ENCODE assay signal across 18 cellular contexts in the genomic region with DNA sequence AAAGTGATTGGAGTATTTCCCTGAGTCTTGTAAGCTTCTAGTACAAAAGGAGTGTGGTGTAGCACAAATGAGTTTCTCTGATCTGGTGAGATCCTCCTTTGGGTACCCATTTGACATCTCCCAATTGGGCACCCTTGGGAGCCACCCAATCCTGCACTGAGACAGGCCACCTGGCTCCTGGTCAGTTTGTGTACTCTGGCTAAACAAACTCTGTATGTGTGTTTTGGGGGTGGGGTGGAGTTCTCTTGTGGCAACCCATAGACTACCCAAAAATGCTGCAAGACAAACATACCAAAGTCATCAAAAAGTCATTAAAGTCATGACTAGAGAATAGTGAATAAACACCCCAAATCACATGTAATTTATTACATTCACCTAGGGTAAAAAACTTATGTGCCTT. TPM values are rescaled to one million over a fixed set of nuclear protein-coding genes. Genes with fewer than 3 reads are reported as not detected.
DNase-seq lines count a peak whose midpoint lies in the region; ATAC-seq and TF ChIP-seq lines count a peak whose summit lies in the region.
"Had no signal": no experiment of that assay in that cellular context is flagged by ENCODE, and none has a peak within 500 bp of the region (broad histone marks: within the 10 kb centered on the region; RNA-seq: fewer than 3 reads in every experiment).

No MANE protein-coding gene starts in this region.

- TF ChIP-seq POLR2A in breast epithelium (IDR thresholded peaks at IDR 0.05) = no peak

- no peaks in the 10 kb centered on the region for H3K27me3 ChIP-seq in breast epithelium

- peaks cover 0 to 7% of the 10 kb centered on the region in 2 donors for H3K9me3 ChIP-seq in breast epithelium

- ATAC-seq in left lobe of liver = peak; percentile 98
- ATAC-seq in GM18520 (IDR thresholded peaks at IDR 0.05; ENCODE audit: unreplicated experiment) = no peak
- ATAC-seq: GM23338, HCT116 had no signal

- no peaks in the 10 kb centered on the region for H3K36me3 ChIP-seq in breast epithelium

- H3K27ac ChIP-seq in breast epithelium = no peak overlapping the region
- H3K27ac ChIP-seq: SK-N-MC had no signal

- DNase-seq in T47D (ENCODE audit: low read depth in 1 of 2, low spot score in 1 of 2) (peak; percentile 21 to 88), breast epithelium (ENCODE audit: low spot score in 2 of 2) (no peak), NCI-H748 treated with DMSO at 0.1 percent for 48 hours (lab: John Stamatoyannopoulos, UW) (peak; percentile 99), left lobe of liver (ENCODE audit: low spot score) (peak; percentile 75), UCSD-AML1 (lab: John Stamatoyannopoulos, UW; ENCODE audit: unreplicated experiment) (no peak), NCI-H2029 treated with DMSO at 0.1 percent for 48 hours (lab: John Stamatoyannopoulos, UW) (no peak), kidney glomerular epithelial cell (lab: John Stamatoyannopoulos, UW) (no peak)
- DNase-seq: DMS79 treated with DMSO at 0.1 percent for 48 hours, NCI-H1436, NCI-H2081 treated with DMSO at 0.1 percent for 48 hours, NCI-H226, NCI-H526, T-helper 1 cell had no signal

- intact Hi-C loops in breast epithelium (cut with DNase I; ENCODE audit: low total_unique reads) = loop anchor here (5.0 kb wide), 1 partner anchor 740 kb away; no protein-coding TSS in a partner anchor

- no peak for TF ChIP-seq CTCF in breast epithelium (IDR thresholded peaks at IDR 0.05)

- no peak overlapping the region for H3K4me3 ChIP-seq in breast epithelium
- H3K4me3 ChIP-seq: GM23338, SK-N-MC had no signal

- in situ Hi-C loops in T47D (cut with HindIII; ENCODE audit: low pct_unique_long_range_greater_than_20kb, low sequenced_read_pairs) = no loop called here

- H3K4me1 ChIP-seq in breast epithelium = no peaks in the 10 kb centered on the region

RNA-seq across cellular contexts. Expression of a gene that starts 8.4 kb away (rescaled TPM):
- total RNA-seq in breast epithelium (10 to 100 TPM in 1 of 3 donors, 1 to 10 TPM in 2; 3.5 to 13.5 (median 9.2) TPM), left lobe of liver (2.6 TPM)
- total RNA-seq: G401 had no signal

Comparison
In these comparisons a context has a peak if more than half of its experiments do, and no peak if none do; other contexts are left out.
1. DNase-seq: peak in T47D (2 of 2), NCI-H748 treated with DMSO at 0.1 percent for 48 hours (single experiment) and left lobe of liver (single experiment); none in breast epithelium (0 of 2), UCSD-AML1 (single experiment), NCI-H2029 treated with DMSO at 0.1 percent for 48 hours (single experiment) and kidney glomerular epithelial cell (single experiment).